Comparison of ENCODE assay signal across 20 cellular contexts in the genomic region with DNA sequence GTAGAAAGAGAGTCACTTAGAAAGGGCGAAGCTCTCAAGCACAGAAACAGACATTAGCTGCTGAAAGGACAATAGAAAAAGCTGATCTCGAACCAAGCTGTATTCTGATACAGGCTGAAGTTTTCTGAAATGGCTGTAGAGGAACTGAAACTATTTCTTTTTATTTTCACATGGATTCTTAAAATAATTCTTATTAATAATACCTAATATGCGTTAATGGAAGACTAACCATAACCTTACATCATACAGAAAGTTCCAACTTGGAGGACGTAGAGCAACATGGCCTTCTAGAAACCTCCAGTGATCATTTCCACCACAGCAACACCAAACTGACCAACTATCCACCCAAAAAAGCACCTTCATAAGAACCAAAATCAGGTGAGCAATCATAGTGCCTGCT. TPM values are rescaled to one million over a fixed set of nuclear protein-coding genes. Genes with fewer than 3 reads are reported as not detected.
DNase-seq lines count a peak whose midpoint lies in the region; ATAC-seq, FAIRE-seq and TF ChIP-seq lines count a peak whose summit lies in the region.
"Had no signal": no experiment of that assay in that cellular context is flagged by ENCODE, and none has a peak within 500 bp of the region (broad histone marks: within the 10 kb centered on the region; RNA-seq: fewer than 3 reads in every experiment).

No MANE protein-coding gene starts in this region.

- no peaks in the 10 kb centered on the region for H3K27me3 Mint-ChIP-seq in progenitor cell of endocrine pancreas
- peaks cover 2 to 21% (median 10%) of the 10 kb centered on the region in 5 donors for H3K27me3 Mint-ChIP-seq in naive thymus-derived CD8-positive, alpha-beta T cell

- peaks cover 21% of the 10 kb centered on the region for H3K4me1 Mint-ChIP-seq in progenitor cell of endocrine pancreas (ENCODE audit: low read depth)
- H3K4me1 Mint-ChIP-seq in naive thymus-derived CD8-positive, alpha-beta T cell, result peaks cover 0 to 2% (median 0%) of the 10 kb centered on the region in 4 donors
- H3K4me1 Mint-ChIP-seq: CD4-positive, alpha-beta memory T cell had no signal

- peaks cover 3% of the 10 kb centered on the region for H3K9me3 Mint-ChIP-seq in progenitor cell of endocrine pancreas (ENCODE audit: low read depth)
- peaks cover 0 to 5% (median 0%) of the 10 kb centered on the region in 9 donors for H3K9me3 Mint-ChIP-seq in naive thymus-derived CD8-positive, alpha-beta T cell

- no peak for TF ChIP-seq CTCF in progenitor cell of endocrine pancreas (IDR thresholded peaks at IDR 0.05; ENCODE audit: unreplicated experiment)
- TF ChIP-seq CTCF in D721Med (IDR thresholded peaks at IDR 0.05; ENCODE audit: insufficient read depth, missing control alignments), result no peak

- ATAC-seq in GM18909 (IDR thresholded peaks at IDR 0.05; ENCODE audit: poor library complexity, unreplicated experiment) (peak; percentile 60), HG02970 (IDR thresholded peaks at IDR 0.05; ENCODE audit: low FRiP score, unreplicated experiment) (peak; percentile 62)
- no peak for ATAC-seq in naive thymus-derived CD8-positive, alpha-beta T cell

- no peak overlapping the region for H3K27ac ChIP-seq in Karpas-422 (ENCODE audit: low read length)

- H3K27me3 ChIP-seq in Karpas-422 (ENCODE audit: low read length), result no peaks in the 10 kb centered on the region

- H3K4me2 ChIP-seq in Karpas-422 (ENCODE audit: low read depth, low read length, poor library complexity, severe bottlenecking), result no peak overlapping the region

- POLR2A ChIA-PET in naive thymus-derived CD8-positive, alpha-beta T cell (lab: Charles Lee), result no interaction called here

- H3K36me3 ChIP-seq in Karpas-422 (ENCODE audit: insufficient read depth, low read length), result no peaks in the 10 kb centered on the region

- H3K4me1 ChIP-seq in Karpas-422 (ENCODE audit: low read length), result peaks cover 5% of the 10 kb centered on the region; the same call in 1 of the 2 replicates

- no peaks in the 10 kb centered on the region for H4K20me1 ChIP-seq in Karpas-422 (ENCODE audit: insufficient read depth, low read depth, low read length)

- H3K4me3 ChIP-seq in Karpas-422 (ENCODE audit: low read length), result no peak overlapping the region
- H3K4me3 ChIP-seq: PC-9 had no signal

- no peaks in the 10 kb centered on the region for H3K9me2 ChIP-seq in Karpas-422 (replicated peaks; ENCODE audit: insufficient read depth, low read length)

- DNase-seq in Karpas-422, result no peak
- DNase-seq in progenitor cell of endocrine pancreas (ENCODE audit: low spot score, unreplicated experiment), result no peak
- DNase-seq in naive thymus-derived CD8-positive, alpha-beta T cell, result no peak
- DNase-seq in medulla oblongata (ENCODE audit: extremely low spot score), result no peak
- DNase-seq in D721Med (ENCODE audit: insufficient read length, low spot score), result no peak
- DNase-seq: ACHN; CD4-positive, alpha-beta memory T cell; DND-41; GDM1; Kasumi-1; NCI-H1105 treated with DMSO at 0.1 percent for 48 hours; NCI-H187 treated with DMSO at 0.1 percent for 48 hours; NCI-H446; NCI-H774; PC-9; T-helper 1 cell had no signal

- FAIRE-seq in D721Med (lab: Jason Lieb, UNC), result no peak
- FAIRE-seq: H54 had no signal

- no peak overlapping the region for H3K4me3 Mint-ChIP-seq in progenitor cell of endocrine pancreas (ENCODE audit: low read depth)
- H3K4me3 Mint-ChIP-seq in naive thymus-derived CD8-positive, alpha-beta T cell, result no peak overlapping the region
- H3K4me3 Mint-ChIP-seq: B cell; CD4-positive, alpha-beta memory T cell had no signal

- peak overlapping the region; percentile 79 for H3K27ac Mint-ChIP-seq in progenitor cell of endocrine pancreas
- H3K27ac Mint-ChIP-seq in naive thymus-derived CD8-positive, alpha-beta T cell, result no peak overlapping the region
- H3K27ac Mint-ChIP-seq: B cell; CD4-positive, alpha-beta memory T cell had no signal

- H2AFZ ChIP-seq in Karpas-422 (ENCODE audit: low read length), result 0 out of 2 replicates have a peak overlapping the region, but pooled peaks have one; percentile 34

- H3K79me2 ChIP-seq in Karpas-422 (ENCODE audit: low read length), result no peaks in the 10 kb centered on the region

- H3K9me3 ChIP-seq in Karpas-422 (ENCODE audit: low read length), result no peaks in the 10 kb centered on the region

- H3K9ac ChIP-seq in Karpas-422 (ENCODE audit: low read length), result no peak overlapping the region

- H3K36me3 Mint-ChIP-seq in progenitor cell of endocrine pancreas (ENCODE audit: insufficient read depth), result no peaks in the 10 kb centered on the region
- no peaks in the 10 kb centered on the region for H3K36me3 Mint-ChIP-seq in naive thymus-derived CD8-positive, alpha-beta T cell
- H3K36me3 Mint-ChIP-seq: CD4-positive, alpha-beta memory T cell had no signal

RNA-seq across cellular contexts. Expression of gene ACADM, which starts 52.8 kb away (rescaled TPM):
- total RNA-seq in Karpas-422 (2014; rRNA removed; shearing (Covaris generic); ENCODE audit: low replicate concordance), result 104 and 109 TPM in 2 replicates
- 60.1 and 61.2 TPM in 2 replicates for total RNA-seq in progenitor cell of endocrine pancreas
- 10 to 100 TPM; 29.7 to 33.1 TPM for total RNA-seq in naive thymus-derived CD8-positive, alpha-beta T cell
- polyA plus RNA-seq in naive thymus-derived CD8-positive, alpha-beta T cell, result 10 to 100 TPM; 60.4 to 64.6 (median 63.2) TPM

Comparison
In these comparisons a context has a peak if more than half of its experiments do, and no peak if none do; other contexts are left out.
1. ATAC-seq: peak in GM18909 (single experiment) and HG02970 (single experiment); none in naive thymus-derived CD8-positive, alpha-beta T cell (0 of 2).